In the genomic region with DNA sequence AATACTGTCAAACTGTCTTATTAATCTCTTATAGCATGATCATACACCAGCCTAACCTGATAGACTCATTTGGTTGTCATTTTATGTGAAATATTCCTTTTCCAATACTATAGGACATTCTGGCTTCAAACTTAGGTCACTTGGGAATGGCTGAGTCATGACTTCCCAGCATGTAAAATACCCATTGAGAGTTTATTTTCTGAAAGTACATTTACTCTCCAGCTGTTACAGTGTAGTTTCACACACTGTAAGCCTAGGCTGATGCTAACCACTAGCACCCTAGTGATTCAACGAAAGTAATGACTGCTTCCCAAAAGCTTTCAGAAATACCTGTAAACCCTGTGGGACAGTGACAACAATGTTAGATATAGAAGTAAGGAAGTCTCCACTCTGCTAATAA, we compare ENCODE assay signal across 22 cellular contexts.
DNase-seq lines count a peak whose midpoint lies in the region; ATAC-seq, FAIRE-seq and TF ChIP-seq lines count a peak whose summit lies in the region.
"Had no signal": no experiment of that assay in that cellular context is flagged by ENCODE, and none has a peak within 500 bp of the region (broad histone marks: within the 10 kb centered on the region; RNA-seq: fewer than 3 reads in every experiment).

No MANE protein-coding gene starts in this region.

- no peaks in the 10 kb centered on the region for H3K9me1 ChIP-seq in keratinocyte (ENCODE audit: control insufficient read depth, extremely low read depth, insufficient read depth, low read length)

- dilution Hi-C loops in keratinocyte (cut with MboI; ENCODE audit: extremely low pct_ligation_motif_present, low sequenced_read_pairs): no loop called here

- no peak for ATAC-seq in effector memory CD8-positive, alpha-beta T cell (replicated peaks)
- ATAC-seq: activated CD4-positive, CD25-positive, alpha-beta regulatory T cell treated with anti-CD3 and anti-CD28 coated beads, Interleukin-2, amount 50 U/mL, for 24 hours; activated CD8-positive, alpha-beta T cell treated with anti-CD3 and anti-CD28 coated beads for 36 hours; GM23338; upper lobe of right lung had no signal

- no peak overlapping the region for H3K4me2 ChIP-seq in keratinocyte (ENCODE audit: control insufficient read depth, extremely low read depth, insufficient read depth, low read depth, low read length)
- H3K4me2 ChIP-seq: GM23338 had no signal

- no peak overlapping the region for H3K4me3 Mint-ChIP-seq in effector memory CD8-positive, alpha-beta T cell
- H3K4me3 Mint-ChIP-seq: activated CD8-positive, alpha-beta T cell treated with anti-CD3 and anti-CD28 coated beads for 36 hours; GM23338; memory B cell; naive B cell had no signal

- H3K79me2 ChIP-seq in keratinocyte (ENCODE audit: control insufficient read depth, insufficient read depth, low read length): no peaks in the 10 kb centered on the region

- H3K4me3 ChIP-seq in AG10803 (ENCODE audit: low read length) (no peak overlapping the region), cardiac fibroblast (replicated peaks in 1 of 2; ENCODE audit: low read depth in 2 of 2, low read length in 2 of 2) (no peak overlapping the region), keratinocyte (ENCODE audit: control insufficient read depth in 2 of 3, extremely low read depth in 1 of 3, insufficient read depth in 2 of 3, low read depth in 1 of 3, low read length in 3 of 3) (no peak overlapping the region), WERI-Rb-1 (ENCODE audit: low read depth, low read length) (no peak overlapping the region)
- H3K4me3 ChIP-seq: GM23338, upper lobe of right lung had no signal

- H3K36me3 Mint-ChIP-seq in effector memory CD8-positive, alpha-beta T cell (ENCODE audit: insufficient read depth): no peaks in the 10 kb centered on the region
- H3K36me3 Mint-ChIP-seq: memory B cell, naive B cell had no signal

- H3K9ac ChIP-seq in keratinocyte (ENCODE audit: control insufficient read depth, extremely low read depth, insufficient read depth, low read length): no peak overlapping the region

- no peaks in the 10 kb centered on the region for H3K4me1 Mint-ChIP-seq in effector memory CD8-positive, alpha-beta T cell (ENCODE audit: low read depth in 2 of 2)
- H3K4me1 Mint-ChIP-seq: memory B cell, naive B cell had no signal

- DNase-seq in AG10803 (ENCODE audit: low read depth) (peak; percentile 19), M059J (ENCODE audit: low read depth) (peak; percentile 33), cardiac fibroblast (ENCODE audit: low read depth in 2 of 2) (peak; percentile 28 to 72), keratinocyte (ENCODE audit: low read depth, low spot score) (no peak), WERI-Rb-1 (no peak), HuH-7.5 (ENCODE audit: low spot score) (no peak), islet precursor cell (no peak)
- no peak for DNase-seq in effector memory CD8-positive, alpha-beta T cell
- DNase-seq: activated CD8-positive, alpha-beta T cell treated with anti-CD3 and anti-CD28 coated beads for 36 hours; activated gamma-delta T cell; C1 segment of cervical spinal cord; naive B cell; NCI-H146; NCI-H524; occipital lobe; Right ventricle myocardium superior; SW 1271; upper lobe of right lung had no signal

- no peaks in the 10 kb centered on the region for H3K4me1 ChIP-seq in keratinocyte (ENCODE audit: control insufficient read depth, extremely low read depth, insufficient read depth, low read length)
- H3K4me1 ChIP-seq: upper lobe of right lung had no signal

- no peak overlapping the region for H3K27ac ChIP-seq in keratinocyte (ENCODE audit: control insufficient read depth, insufficient read depth, low read length)
- H3K27ac ChIP-seq in WERI-Rb-1: no peak overlapping the region
- H3K27ac ChIP-seq: upper lobe of right lung had no signal

- H3K27me3 ChIP-seq in keratinocyte (ENCODE audit: control insufficient read depth, extremely low read depth, insufficient read depth, low read length) (no peaks in the 10 kb centered on the region), WERI-Rb-1 (ENCODE audit: insufficient read depth, low read depth, severe bottlenecking) (no peaks in the 10 kb centered on the region)
- H3K27me3 ChIP-seq: upper lobe of right lung had no signal

- H3K27me3 Mint-ChIP-seq in effector memory CD8-positive, alpha-beta T cell: no peaks in the 10 kb centered on the region
- H3K27me3 Mint-ChIP-seq: activated CD8-positive, alpha-beta T cell treated with anti-CD3 and anti-CD28 coated beads for 36 hours; memory B cell; naive B cell had no signal

- no peaks in the 10 kb centered on the region for H3K9me3 ChIP-seq in keratinocyte (ENCODE audit: control insufficient read depth, low read depth, low read length)
- no peaks in the 10 kb centered on the region for H3K9me3 ChIP-seq in WERI-Rb-1 (ENCODE audit: severe bottlenecking)
- H3K9me3 ChIP-seq: upper lobe of right lung had no signal

- H3K27ac Mint-ChIP-seq in effector memory CD8-positive, alpha-beta T cell: no peak overlapping the region
- H3K27ac Mint-ChIP-seq: activated CD8-positive, alpha-beta T cell treated with anti-CD3 and anti-CD28 coated beads for 36 hours; GM23338; memory B cell; naive B cell had no signal

- peaks cover 0 to 3% of the 10 kb centered on the region in 2 donors for H3K9me3 Mint-ChIP-seq in effector memory CD8-positive, alpha-beta T cell
- H3K9me3 Mint-ChIP-seq: activated CD8-positive, alpha-beta T cell treated with anti-CD3 and anti-CD28 coated beads for 36 hours; GM23338; memory B cell; naive B cell had no signal

- peaks cover 0 to 1% of the 10 kb centered on the region in 2 experiments for H3K36me3 ChIP-seq in keratinocyte (ENCODE audit: control insufficient read depth in 2 of 2, extremely low read depth in 1 of 2, insufficient read depth in 2 of 2, low read length in 2 of 2)
- no peaks in the 10 kb centered on the region for H3K36me3 ChIP-seq in WERI-Rb-1
- H3K36me3 ChIP-seq: upper lobe of right lung had no signal

- H2AFZ ChIP-seq in keratinocyte (ENCODE audit: control insufficient read depth, low read length): no peak overlapping the region
- H2AFZ ChIP-seq: GM23338 had no signal

- TF ChIP-seq CTCF in AG10803 (conservative IDR thresholded peaks at IDR 0.05; ENCODE audit: low read length) (no peak), cardiac fibroblast (IDR thresholded peaks at IDR 0.05; ENCODE audit: low read depth, low read length) (no peak), keratinocyte (optimal IDR thresholded peaks at IDR 0.05 in 1 of 3, IDR thresholded peaks at IDR 0.05 in 1 of 3, conservative IDR thresholded peaks at IDR 0.05 in 1 of 3; ENCODE audit: extremely low read depth in 1 of 3, insufficient read depth in 2 of 3, low read length in 3 of 3) (no peak), WERI-Rb-1 (IDR thresholded peaks at IDR 0.05; ENCODE audit: low read depth, low read length) (no peak)

- no peaks in the 10 kb centered on the region for H4K20me1 ChIP-seq in keratinocyte (ENCODE audit: control insufficient read depth, extremely low read depth, insufficient read depth, low read length)

- FAIRE-seq in keratinocyte (lab: Jason Lieb, UNC): peak; percentile 17
- FAIRE-seq: D721Med had no signal

Comparison
In these comparisons a context has a peak if more than half of its experiments do, and no peak if none do; other contexts are left out.
1. DNase-seq: peak in AG10803 (single experiment), M059J (single experiment) and cardiac fibroblast (2 of 2); none in keratinocyte (single experiment), WERI-Rb-1 (single experiment), HuH-7.5 (single experiment), islet precursor cell (single experiment) and effector memory CD8-positive, alpha-beta T cell (0 of 3).